Comparison of ENCODE assay signal across 8 cellular contexts in the genomic region with DNA sequence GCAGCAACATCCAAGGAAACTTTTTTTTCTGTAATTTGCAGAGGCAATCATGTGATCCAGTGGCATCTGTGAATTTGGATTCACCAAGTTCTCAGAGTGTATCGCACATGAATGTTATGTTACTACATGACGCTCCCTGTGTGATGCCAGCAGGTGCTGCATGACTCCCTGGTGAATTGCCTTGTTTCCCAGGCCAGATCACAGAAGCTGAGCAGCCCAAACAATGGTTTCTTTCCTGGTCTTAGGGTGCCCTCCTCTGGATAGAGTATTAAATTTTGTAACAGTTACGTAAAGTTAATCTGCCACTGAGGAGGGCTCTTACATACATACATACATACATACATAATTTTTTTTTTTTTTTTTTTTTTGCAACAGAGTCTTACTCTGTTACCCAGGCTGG. TPM values are rescaled to one million over a fixed set of nuclear protein-coding genes. Genes with fewer than 3 reads are reported as not detected.
DNase-seq lines count a peak whose midpoint lies in the region; ATAC-seq and TF ChIP-seq lines count a peak whose summit lies in the region.

No MANE protein-coding gene starts in this region.

- no peak overlapping the region for H3K27ac ChIP-seq in PC-3 (ENCODE audit: low read length)
- no peak overlapping the region for H3K27ac ChIP-seq in mesenchymal stem cell (ENCODE audit: low read length, poor library complexity, severe bottlenecking)

- H3K79me2 ChIP-seq in Loucy (ENCODE audit: insufficient read depth, low read length), result peaks cover 12% of the 10 kb centered on the region
- H3K79me2 ChIP-seq in PC-3 (ENCODE audit: low read length), result peaks cover 4% of the 10 kb centered on the region; the same call in 1 of the 2 replicates

- H3K14ac ChIP-seq in mesenchymal stem cell (ENCODE audit: low read length in 2 of 2), result no peak overlapping the region

- H2AFZ ChIP-seq in Loucy (ENCODE audit: low read length) (no peak overlapping the region), PC-3 (ENCODE audit: low read length) (no peak overlapping the region), mesenchymal stem cell (ENCODE audit: low read depth, low read length) (no peak overlapping the region)

- intact Hi-C loops in PC-3 (cut with micrococcal nuclease), result loop anchor here (1.0 kb wide), 2 partner anchors 59 to 140 kb away; no protein-coding TSS in a partner anchor

- no peak overlapping the region for H4K91ac ChIP-seq in mesenchymal stem cell (ENCODE audit: low read length)

- H3F3A ChIP-seq in Loucy (ENCODE audit: low read depth), result no peaks in the 10 kb centered on the region
- H3F3A ChIP-seq in PC-3 (ENCODE audit: low read length, unreplicated experiment), result no peaks in the 10 kb centered on the region

- H3K4me3 ChIP-seq in Loucy (ENCODE audit: low read length, poor library complexity, severe bottlenecking) (no peak overlapping the region), PC-3 (ENCODE audit: low read length) (no peak overlapping the region), mesenchymal stem cell (ENCODE audit: insufficient read depth in 1 of 2, low read depth in 1 of 2, low read length in 2 of 2) (no peak overlapping the region)

- peak; percentile 58 for TF ChIP-seq CTCF in Loucy (conservative IDR thresholded peaks at IDR 0.05; ENCODE audit: low read length)
- peak; percentile 64 for TF ChIP-seq CTCF in PC-3 (conservative IDR thresholded peaks at IDR 0.05; ENCODE audit: low read depth, low read length)

- BruUV-seq in PC-3 (replicated peaks; lab: Mats Ljungman, UMichigan), result no TSS peak

- H2BK120ac ChIP-seq in mesenchymal stem cell (ENCODE audit: low read depth, low read length), result no peak overlapping the region

- peak; percentile 74 for ATAC-seq in PC-3
- no peak for ATAC-seq in GM18907 (IDR thresholded peaks at IDR 0.05; ENCODE audit: unreplicated experiment)
- no peak for ATAC-seq in HG02981 (IDR thresholded peaks at IDR 0.05; ENCODE audit: unreplicated experiment)

- no peak overlapping the region for H4K8ac ChIP-seq in mesenchymal stem cell (ENCODE audit: low read length)

- H2AK5ac ChIP-seq in mesenchymal stem cell (ENCODE audit: low read length, severe bottlenecking), result no peak overlapping the region

- no peaks in the 10 kb centered on the region for H4K20me1 ChIP-seq in Loucy (ENCODE audit: insufficient read depth, low read length, poor library complexity, severe bottlenecking)
- no peaks in the 10 kb centered on the region for H4K20me1 ChIP-seq in PC-3 (ENCODE audit: low read length)

- peak; percentile 5 for DNase-seq in activated gamma-delta T cell treated with Interleukin-2 at 50 U/mL for 16 hours
- DNase-seq in activated gamma-delta T cell (lab: John Stamatoyannopoulos, UW), result no peak
- peak; percentile 85 for DNase-seq in PC-3
- peak; percentile 48 for DNase-seq in cerebellum (ENCODE audit: low spot score)
- DNase-seq in mesenchymal stem cell, result peak; percentile 80

- 88% methylated on average over 2 of the region's 3 CpGs for WGBS in mesenchymal stem cell

- H3K9ac ChIP-seq in Loucy (ENCODE audit: low read depth, low read length, poor library complexity, severe bottlenecking) (no peak overlapping the region), PC-3 (ENCODE audit: low read length) (no peak overlapping the region), mesenchymal stem cell (ENCODE audit: low read length) (no peak overlapping the region)

- H3K36me3 ChIP-seq in Loucy (ENCODE audit: insufficient read depth, low read length) (peaks cover 11% of the 10 kb centered on the region; the same call in 1 of the 2 replicates), PC-3 (ENCODE audit: low read depth, low read length) (no peaks in the 10 kb centered on the region), mesenchymal stem cell (ENCODE audit: control insufficient read depth in 1 of 2, insufficient read depth in 2 of 2, low read depth in 1 of 2, low read length in 2 of 2) (peaks cover 18 to 19% of the 10 kb centered on the region in 2 experiments)

- H3K79me1 ChIP-seq in mesenchymal stem cell (replicated peaks; ENCODE audit: low read length, poor library complexity, severe bottlenecking), result peaks cover 27% of the 10 kb centered on the region

- no peaks in the 10 kb centered on the region for H3K9me2 ChIP-seq in Loucy (replicated peaks; ENCODE audit: low read depth, low read length)
- no peaks in the 10 kb centered on the region for H3K9me2 ChIP-seq in PC-3 (replicated peaks; ENCODE audit: low read length)

- H3K9me3 ChIP-seq in Loucy (ENCODE audit: insufficient read depth, low read depth, low read length) (no peaks in the 10 kb centered on the region), PC-3 (ENCODE audit: low read length) (no peaks in the 10 kb centered on the region), mesenchymal stem cell (ENCODE audit: control insufficient read depth, low read length) (no peaks in the 10 kb centered on the region)

- POLR2A ChIA-PET in PC-3 (lab: Charles Lee; ENCODE audit: unreplicated experiment), result no interaction called here

- no peak overlapping the region for H3K4ac ChIP-seq in mesenchymal stem cell (ENCODE audit: low read depth in 1 of 2, low read length in 2 of 2)

- no peak overlapping the region for H2BK15ac ChIP-seq in mesenchymal stem cell (ENCODE audit: low read depth, poor library complexity, severe bottlenecking)

- H3K23ac ChIP-seq in mesenchymal stem cell (ENCODE audit: low read length in 2 of 2), result no peak overlapping the region

- H3K4me2 ChIP-seq in Loucy (ENCODE audit: low read depth, low read length, poor library complexity, severe bottlenecking) (no peak overlapping the region), PC-3 (ENCODE audit: low read length) (no peak overlapping the region), mesenchymal stem cell (ENCODE audit: low read length, poor library complexity, severe bottlenecking) (no peak overlapping the region)

- no peak overlapping the region for H2BK12ac ChIP-seq in mesenchymal stem cell (ENCODE audit: low read length in 2 of 2)

- H3K18ac ChIP-seq in mesenchymal stem cell (ENCODE audit: low read depth in 1 of 2, low read length in 2 of 2), result no peak overlapping the region

- H3K4me1 ChIP-seq in Loucy (ENCODE audit: insufficient read depth, low read length, poor library complexity, severe bottlenecking) (peaks cover 14% of the 10 kb centered on the region), PC-3 (ENCODE audit: insufficient read depth, low read length) (peaks cover 13% of the 10 kb centered on the region), mesenchymal stem cell (ENCODE audit: control insufficient read depth, insufficient read depth, low read depth, low read length) (peaks cover 8% of the 10 kb centered on the region)

- H3K27me3 ChIP-seq in Loucy (ENCODE audit: insufficient read depth, low read length, poor library complexity, severe bottlenecking) (no peaks in the 10 kb centered on the region), PC-3 (ENCODE audit: low read length) (no peaks in the 10 kb centered on the region), mesenchymal stem cell (ENCODE audit: control insufficient read depth in 1 of 2, insufficient read depth in 1 of 2, low read length in 2 of 2) (no peaks in the 10 kb centered on the region)

- no peak overlapping the region for H2BK5ac ChIP-seq in mesenchymal stem cell (ENCODE audit: low read depth, low read length, poor library complexity, severe bottlenecking)

- CTCF ChIA-PET in PC-3 (lab: Charles Lee), result interaction anchor here (0.6 to 1.3 kb wide), 3 partner anchors 59 to 637 kb away, joined by 5 to 11 read pairs (median 9); no protein-coding TSS in a partner anchor

RNA-seq across cellular contexts. Expression of a gene that starts 3.6 kb away (rescaled TPM):
- total RNA-seq in PC-3 (2014; rRNA removed), result 4.7 and 7.3 TPM in 2 replicates
- 10.2 TPM for total RNA-seq in cerebellum
- polyA plus RNA-seq in mesenchymal stem cell (2013, experiment 1 of 2), result 8.8 TPM
- 8.6 TPM for polyA plus RNA-seq in mesenchymal stem cell (2013, experiment 2 of 2)

RNA-seq across cellular contexts. Expression of a gene that starts 28.3 kb away (rescaled TPM):
- 16.5 and 18.0 TPM in 2 replicates for total RNA-seq in PC-3 (2014; rRNA removed)
- total RNA-seq in cerebellum, result 49.7 TPM
- 27.8 TPM for polyA plus RNA-seq in mesenchymal stem cell (2013, experiment 1 of 2)
- polyA plus RNA-seq in mesenchymal stem cell (2013, experiment 2 of 2), result 28.1 TPM

RNA-seq across cellular contexts. Expression of a gene that starts 35.6 kb away (rescaled TPM):
- total RNA-seq in PC-3 (2014; rRNA removed), result 95.7 and 110 TPM in 2 replicates
- total RNA-seq in cerebellum, result 28.8 TPM
- polyA plus RNA-seq in mesenchymal stem cell (2013, experiment 1 of 2), result 239 TPM
- 239 TPM for polyA plus RNA-seq in mesenchymal stem cell (2013, experiment 2 of 2)

RNA-seq across cellular contexts. Expression of a gene that starts 37.8 kb away (rescaled TPM):
- total RNA-seq in PC-3 (2014; rRNA removed) (13.6 and 13.9 TPM in 2 replicates), cerebellum (57.4 TPM)
- 18.7 TPM for polyA plus RNA-seq in mesenchymal stem cell (2013, experiment 1 of 2)
- polyA plus RNA-seq in mesenchymal stem cell (2013, experiment 2 of 2), result 18.2 TPM

RNA-seq across cellular contexts. Expression of a gene that starts 48.0 kb away (rescaled TPM):
- 208 and 226 TPM in 2 replicates for total RNA-seq in PC-3 (2014; rRNA removed)
- 57.2 TPM for total RNA-seq in cerebellum
- 37.4 TPM for polyA plus RNA-seq in mesenchymal stem cell (2013, experiment 1 of 2)
- polyA plus RNA-seq in mesenchymal stem cell (2013, experiment 2 of 2), result 35.4 TPM
